Comparison of ENCODE assay signal across 1 cellular context in genomic region chr14:55107766-55108554, GRCh38.
TF ChIP-seq lines count a peak whose summit lies in the region.

No MANE protein-coding gene starts in this region.

TF ChIP-seq in HepG2, 621 proteins besides CTCF, POLR2A, EP300 and RAD21 (continued from another document and continues in another):
- TF ChIP-seq HNF1A (IDR thresholded peaks at IDR 0.05; ENCODE audit: low read depth), result no peak
- TF ChIP-seq HNF1A (CRISPR knock-in tag; IDR thresholded peaks at IDR 0.05; ENCODE audit: borderline replicate concordance), result no peak
- no peak for TF ChIP-seq KDM4B (CRISPR knock-in tag; IDR thresholded peaks at IDR 0.05)
- TF ChIP-seq RNF2 (conservative IDR thresholded peaks at IDR 0.05; ENCODE audit: low read depth), result peak; percentile 84; the same call in 1 of the 2 replicates
- peak; percentile 89 for TF ChIP-seq ZNF292 (CRISPR knock-in tag; IDR thresholded peaks at IDR 0.05; ENCODE audit: borderline replicate concordance, low read depth)
- TF ChIP-seq NCOR1 (IDR thresholded peaks at IDR 0.05; ENCODE audit: borderline replicate concordance, low read length), result no peak; the same call in 1 of the 2 replicates
- TF ChIP-seq ELF1 (CRISPR knock-in tag; IDR thresholded peaks at IDR 0.05), result peak; percentile 54
- TF ChIP-seq ZNF761 (CRISPR knock-in tag; conservative IDR thresholded peaks at IDR 0.05), result peak; percentile 68; the same call in 1 of the 2 replicates
- no peak for TF ChIP-seq ZC3H4 (CRISPR knock-in tag; IDR thresholded peaks at IDR 0.05; ENCODE audit: borderline replicate concordance)
- peak; percentile 48; the same call in 1 of the 2 replicates for TF ChIP-seq CREBL2 (CRISPR knock-in tag; IDR thresholded peaks at IDR 0.05; ENCODE audit: borderline replicate concordance)
- peak; percentile 57; the same call in 1 of the 2 replicates for TF ChIP-seq ZFP1 (CRISPR knock-in tag; IDR thresholded peaks at IDR 0.05)
- TF ChIP-seq ZNF205 (CRISPR knock-in tag; IDR thresholded peaks at IDR 0.05), result peak; percentile 19; the same call in 1 of the 2 replicates
- TF ChIP-seq ZNF670 (CRISPR knock-in tag; IDR thresholded peaks at IDR 0.05; ENCODE audit: borderline replicate concordance), result peak; percentile 94
- peak; percentile 64; the same call in 1 of the 2 replicates for TF ChIP-seq KLF15 (CRISPR knock-in tag; IDR thresholded peaks at IDR 0.05; ENCODE audit: borderline replicate concordance)
- peak; percentile 81 for TF ChIP-seq GATAD2A (CRISPR knock-in tag; IDR thresholded peaks at IDR 0.05)
- TF ChIP-seq SCMH1 (CRISPR knock-in tag; IDR thresholded peaks at IDR 0.05; ENCODE audit: borderline replicate concordance), result no peak
- TF ChIP-seq NCOA5 (CRISPR knock-in tag; IDR thresholded peaks at IDR 0.05), result no peak
- TF ChIP-seq ZNF263 (CRISPR knock-in tag; IDR thresholded peaks at IDR 0.05), result peak; percentile 76
- TF ChIP-seq SOX6 (IDR thresholded peaks at IDR 0.05), result no peak
- TF ChIP-seq SOX6 (CRISPR knock-in tag; IDR thresholded peaks at IDR 0.05), result peak; percentile 73
- peak; percentile 75; the same call in 1 of the 2 replicates for TF ChIP-seq TBX2 (CRISPR knock-in tag; IDR thresholded peaks at IDR 0.05; ENCODE audit: borderline replicate concordance)
- TF ChIP-seq NR3C1 (CRISPR knock-in tag; IDR thresholded peaks at IDR 0.05), result no peak
- TF ChIP-seq FOSL2 (CRISPR knock-in tag; IDR thresholded peaks at IDR 0.05), result peak; percentile 98
- TF ChIP-seq ZNF530 (CRISPR knock-in tag; IDR thresholded peaks at IDR 0.05; ENCODE audit: low read depth), result no peak
- no peak for TF ChIP-seq ZNF20 (CRISPR knock-in tag; IDR thresholded peaks at IDR 0.05)
- TF ChIP-seq HMG20B (CRISPR knock-in tag; conservative IDR thresholded peaks at IDR 0.05), result 0 out of 2 replicates have a peak, but pooled peaks have one; percentile 5
- TF ChIP-seq ZNF383 (CRISPR knock-in tag; IDR thresholded peaks at IDR 0.05; ENCODE audit: borderline replicate concordance), result no peak
- no peak for TF ChIP-seq HHEX (CRISPR knock-in tag; IDR thresholded peaks at IDR 0.05)
- no peak for TF ChIP-seq RARG (CRISPR knock-in tag; IDR thresholded peaks at IDR 0.05; ENCODE audit: low read depth)
- no peak for TF ChIP-seq MAFG (CRISPR knock-in tag; IDR thresholded peaks at IDR 0.05)
- 0 out of 2 replicates have a peak, but pooled peaks have one; percentile 63 for TF ChIP-seq ZNF891 (CRISPR knock-in tag; IDR thresholded peaks at IDR 0.05)
- TF ChIP-seq NR2C2 (CRISPR knock-in tag; IDR thresholded peaks at IDR 0.05; ENCODE audit: borderline replicate concordance), result peak; percentile 30; the same call in 1 of the 2 replicates
- TF ChIP-seq MYPOP (CRISPR knock-in tag; IDR thresholded peaks at IDR 0.05), result peak; percentile 77; the same call in 1 of the 2 replicates
- no peak for TF ChIP-seq SP140L (CRISPR knock-in tag; IDR thresholded peaks at IDR 0.05; ENCODE audit: borderline replicate concordance)
- peak; percentile 50; the same call in 1 of the 2 replicates for TF ChIP-seq ARID4A (CRISPR knock-in tag; IDR thresholded peaks at IDR 0.05; ENCODE audit: borderline replicate concordance)
- TF ChIP-seq ZNF567 (CRISPR knock-in tag; IDR thresholded peaks at IDR 0.05; ENCODE audit: borderline replicate concordance), result 0 out of 2 replicates have a peak, but pooled peaks have one; percentile 29
- TF ChIP-seq ZSCAN12 (CRISPR knock-in tag; IDR thresholded peaks at IDR 0.05), result peak; percentile 89; the same call in 1 of the 2 replicates
- TF ChIP-seq ATF7 (IDR thresholded peaks at IDR 0.05), result peak; percentile 7; the same call in 1 of the 2 replicates
- TF ChIP-seq ATF7 (CRISPR knock-in tag; IDR thresholded peaks at IDR 0.05), result peak; percentile 69; the same call in 1 of the 2 replicates
- peak; percentile 64 for TF ChIP-seq ZSCAN20 (CRISPR knock-in tag; IDR thresholded peaks at IDR 0.05; ENCODE audit: borderline replicate concordance)
- TF ChIP-seq ZNF646 (CRISPR knock-in tag; IDR thresholded peaks at IDR 0.05), result no peak
- TF ChIP-seq PRPF4 (IDR thresholded peaks at IDR 0.05; ENCODE audit: low read depth, low read length, poor library complexity, severe bottlenecking), result no peak
- no peak for TF ChIP-seq KAT7 (CRISPR knock-in tag; IDR thresholded peaks at IDR 0.05; ENCODE audit: borderline replicate concordance)
- TF ChIP-seq ZNF747 (CRISPR knock-in tag; IDR thresholded peaks at IDR 0.05; ENCODE audit: borderline replicate concordance), result no peak
- TF ChIP-seq ZNF672 (CRISPR knock-in tag; IDR thresholded peaks at IDR 0.05), result no peak
- TF ChIP-seq ARID2 (CRISPR knock-in tag; IDR thresholded peaks at IDR 0.05; ENCODE audit: borderline replicate concordance), result 0 out of 2 replicates have a peak, but pooled peaks have one; percentile 55
- TF ChIP-seq BCL3 (CRISPR knock-in tag; IDR thresholded peaks at IDR 0.05), result peak; percentile 87; the same call in 1 of the 2 replicates
- no peak for TF ChIP-seq MBNL3 (CRISPR knock-in tag; conservative IDR thresholded peaks at IDR 0.05)
- TF ChIP-seq ZMYM2 (CRISPR knock-in tag; IDR thresholded peaks at IDR 0.05), result peak; percentile 74; the same call in 1 of the 2 replicates
- TF ChIP-seq DMAP1 (CRISPR knock-in tag; IDR thresholded peaks at IDR 0.05), result peak; percentile 78; the same call in 1 of the 2 replicates
